Comparison of ENCODE assay signal across 16 cellular contexts in the genomic region with DNA sequence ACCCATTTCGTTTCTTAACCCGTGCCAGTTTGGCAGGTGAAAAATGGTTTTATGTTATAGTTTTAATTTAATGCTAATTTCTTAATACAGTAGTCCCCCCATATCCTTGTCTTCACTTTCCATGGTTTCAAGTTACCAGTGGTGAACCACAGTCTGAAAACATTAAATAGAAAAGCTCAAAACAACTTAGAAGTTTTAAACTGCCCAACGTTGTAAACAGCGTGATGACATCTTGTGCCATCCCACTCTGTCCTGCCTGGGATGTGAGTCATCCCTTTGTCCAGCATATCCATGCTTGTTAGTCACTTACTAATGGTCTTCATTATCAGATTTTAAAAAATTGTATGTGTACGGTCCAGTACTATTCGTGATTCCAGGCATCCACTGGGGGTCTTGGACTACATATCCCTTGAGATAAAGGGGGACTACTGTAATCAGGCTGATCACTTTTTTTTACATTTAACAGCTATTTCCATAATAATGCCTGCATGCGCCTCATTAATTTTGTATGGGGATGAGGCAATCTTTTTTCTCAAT. TPM values are rescaled to one million over a fixed set of nuclear protein-coding genes. Genes with fewer than 3 reads are reported as not detected.
DNase-seq lines count a peak whose midpoint lies in the region; ATAC-seq and TF ChIP-seq lines count a peak whose summit lies in the region.
"Had no signal": no experiment of that assay in that cellular context is flagged by ENCODE, and none has a peak within 500 bp of the region (broad histone marks: within the 10 kb centered on the region; RNA-seq: fewer than 3 reads in every experiment).

No MANE protein-coding gene starts in this region.

- H3K4me1 ChIP-seq in effector memory CD4-positive, alpha-beta T cell (ENCODE audit: control insufficient read depth, insufficient read depth, low read length, poor library complexity, severe bottlenecking): no peaks in the 10 kb centered on the region
- H3K4me1 ChIP-seq in Peyer's patch: no peaks in the 10 kb centered on the region
- H3K4me1 ChIP-seq: parathyroid adenoma had no signal

- peak; percentile 54 for DNase-seq in Daoy (ENCODE audit: low read depth)
- DNase-seq in dermis microvascular lymphatic vessel endothelial cell (ENCODE audit: low read depth in 2 of 2): peak; percentile 56 to 84
- no peak for DNase-seq in osteocyte (ENCODE audit: extremely low spot score, unreplicated experiment)
- no peak for DNase-seq in effector memory CD4-positive, alpha-beta T cell
- no peak for DNase-seq in Peyer's patch
- DNase-seq in posterior cingulate gyrus: no peak
- DNase-seq: activated gamma-delta T cell; GOT3; NCI-H2107; stimulated activated CD4-positive, alpha-beta T cell treated with anti-CD3 and anti-CD28 coated beads, Interleukin-2, amount 100 ng/mL, for 24 hours; stimulated activated naive CD4-positive, alpha-beta T cell had no signal

- H3K36me3 ChIP-seq in effector memory CD4-positive, alpha-beta T cell (ENCODE audit: control insufficient read depth, insufficient read depth, low read length): peaks cover 9% of the 10 kb centered on the region
- H3K36me3 ChIP-seq in Peyer's patch: peaks cover 0 to 61% (median 0%) of the 10 kb centered on the region in 3 donors

- no peak overlapping the region for H3K4me3 ChIP-seq in effector memory CD4-positive, alpha-beta T cell (ENCODE audit: insufficient read depth, low read depth, low read length, poor library complexity, severe bottlenecking)
- no peak overlapping the region for H3K4me3 ChIP-seq in Peyer's patch
- H3K4me3 ChIP-seq: hepatocyte had no signal

- no peaks in the 10 kb centered on the region for H3K4me1 Mint-ChIP-seq in osteocyte (ENCODE audit: unreplicated experiment)

- no peaks in the 10 kb centered on the region for H3K9me3 ChIP-seq in effector memory CD4-positive, alpha-beta T cell (ENCODE audit: control insufficient read depth, low read length)
- H3K9me3 ChIP-seq in Peyer's patch: no peaks in the 10 kb centered on the region

- H3K27ac ChIP-seq in effector memory CD4-positive, alpha-beta T cell (ENCODE audit: insufficient read depth, low read length, poor library complexity, severe bottlenecking): no peak overlapping the region
- H3K27ac ChIP-seq in Peyer's patch: no peak overlapping the region
- H3K27ac ChIP-seq: hepatocyte, parathyroid adenoma had no signal

- no peaks in the 10 kb centered on the region for H3K27me3 ChIP-seq in effector memory CD4-positive, alpha-beta T cell (replicated peaks; ENCODE audit: control insufficient read depth, insufficient read depth, low read length, poor library complexity, severe bottlenecking)
- no peaks in the 10 kb centered on the region for H3K27me3 ChIP-seq in Peyer's patch
- H3K27me3 ChIP-seq: hepatocyte had no signal

- H3K36me3 Mint-ChIP-seq in osteocyte (ENCODE audit: unreplicated experiment): peaks cover 41% of the 10 kb centered on the region

- no peak overlapping the region for H3K4me3 Mint-ChIP-seq in osteocyte (ENCODE audit: unreplicated experiment)
- H3K4me3 Mint-ChIP-seq: T-helper 1 cell treated with Interleukin-12 subunit alpha and Interleukin-12 subunit beta and Interleukin-4 antibody, amounts not matched to agents 30 μg/mL and 1 μg/mL, for 36 hours had no signal

- intact Hi-C loops in posterior cingulate gyrus (cut with DNase I): no loop called here

- peak overlapping the region; percentile 23 for H3K27ac Mint-ChIP-seq in osteocyte (ENCODE audit: unreplicated experiment)
- H3K27ac Mint-ChIP-seq: T-helper 1 cell treated with Interleukin-12 subunit alpha and Interleukin-12 subunit beta and Interleukin-4 antibody, amounts not matched to agents 30 μg/mL and 1 μg/mL, for 36 hours had no signal

- TF ChIP-seq CTCF in osteocyte (IDR thresholded peaks at IDR 0.05) (no peak), Peyer's patch (IDR thresholded peaks at IDR 0.05) (no peak)

- no peaks in the 10 kb centered on the region for H3K9me3 Mint-ChIP-seq in osteocyte (ENCODE audit: unreplicated experiment)
- H3K9me3 Mint-ChIP-seq: T-helper 1 cell treated with Interleukin-12 subunit alpha and Interleukin-12 subunit beta and Interleukin-4 antibody, amounts not matched to agents 30 μg/mL and 1 μg/mL, for 36 hours had no signal

- no peaks in the 10 kb centered on the region for H3K27me3 Mint-ChIP-seq in osteocyte (ENCODE audit: unreplicated experiment)

- no peak for TF ChIP-seq POLR2A in Peyer's patch (IDR thresholded peaks at IDR 0.05)

- ATAC-seq in GM18870 (IDR thresholded peaks at IDR 0.05; ENCODE audit: unreplicated experiment): no peak

TF ChIP-seq in PFSK-1, 5 proteins besides CTCF, POLR2A, EP300 and RAD21:
- TF ChIP-seq TAF1 (IDR thresholded peaks at IDR 0.05; ENCODE audit: borderline replicate concordance, insufficient read depth, low read length) (no peak), FOXP2 (optimal IDR thresholded peaks at IDR 0.05; ENCODE audit: borderline replicate concordance, extremely low read depth, extremely low read length, insufficient read depth) (peak; percentile 46)

RNA-seq across cellular contexts. Expression of gene SLC66A3, which starts 31.9 kb away (rescaled TPM):
- total RNA-seq in Daoy (2014; rRNA removed; shearing (Covaris generic)): 9.8 and 25.5 TPM in 2 replicates
- 7.6 TPM for polyA plus RNA-seq in PFSK-1 (2012; ENCODE audit: insufficient read length, low read depth)
- total RNA-seq in dermis microvascular lymphatic vessel endothelial cell (36.7 and 42.1 TPM in 2 replicates), osteocyte (23.3 and 29.9 TPM in 2 replicates), Peyer's patch (10 to 100 TPM; 18.4 to 53.6 (median 31.8) TPM)

Comparison
In these comparisons a context has a peak if more than half of its experiments do, and no peak if none do; other contexts are left out.
1. DNase-seq: peak in Daoy (single experiment) and dermis microvascular lymphatic vessel endothelial cell (2 of 2); none in osteocyte (single experiment), effector memory CD4-positive, alpha-beta T cell (0 of 3), Peyer's patch (0 of 3) and posterior cingulate gyrus (0 of 10).